ENCODE assay signal across 30 cellular contexts in the genomic region with DNA sequence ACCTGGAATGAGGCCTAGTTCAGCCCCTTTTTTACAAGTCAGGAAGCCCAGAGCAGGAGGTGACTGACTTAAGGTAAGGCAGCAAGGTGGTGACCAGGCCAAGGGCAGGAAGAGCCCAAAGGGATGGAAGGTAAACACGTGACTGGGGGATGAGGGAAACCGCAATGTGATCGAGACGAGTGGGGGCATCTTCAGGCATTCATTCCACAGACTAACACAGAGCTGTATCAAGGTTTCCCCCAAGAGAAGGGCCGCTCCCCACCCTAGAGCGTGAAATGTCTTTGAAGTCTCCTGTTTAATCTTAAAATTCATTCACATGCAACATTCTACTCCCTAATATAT.
DNase-seq lines count a peak whose midpoint lies in the region; ATAC-seq, FAIRE-seq and TF ChIP-seq lines count a peak whose summit lies in the region.
"Had no signal": no experiment of that assay in that cellular context is flagged by ENCODE, and none has a peak within 500 bp of the region (broad histone marks: within the 10 kb centered on the region; RNA-seq: fewer than 3 reads in every experiment).

No MANE protein-coding gene starts in this region.

- no peaks in the 10 kb centered on the region for H3K79me2 ChIP-seq in HepG2 (ENCODE audit: insufficient read depth, low read length)

- H3K4me2 ChIP-seq in HepG2 (ENCODE audit: low read depth, low read length) = no peak overlapping the region

- H3K9me3 ChIP-seq in HepG2 (ENCODE audit: low read length) (no peaks in the 10 kb centered on the region), right lobe of liver (no peaks in the 10 kb centered on the region)
- H3K9me3 ChIP-seq: HAP-1, Peyer's patch, thoracic aorta had no signal

- in situ Hi-C loops in HepG2 (cut with HindIII; ENCODE audit: extremely low pct_ligation_motif_present, low pct_unique_long_range_greater_than_20kb) = no loop called here

- no peaks in the 10 kb centered on the region for H3K36me3 ChIP-seq in HepG2 (replicated peaks in 1 of 2; ENCODE audit: control insufficient read depth in 1 of 2, insufficient read depth in 2 of 2, low read length in 2 of 2)
- H3K36me3 ChIP-seq in right lobe of liver = no peaks in the 10 kb centered on the region
- H3K36me3 ChIP-seq: HAP-1, Peyer's patch, thoracic aorta had no signal

- TF ChIP-seq EP300 in HepG2 (IDR thresholded peaks at IDR 0.05; ENCODE audit: low read depth in 2 of 2, low read length in 2 of 2) (no peak), HepG2 (CRISPR knock-in tag; IDR thresholded peaks at IDR 0.05; ENCODE audit: borderline replicate concordance) (no peak)

- no peak overlapping the region for H3K9ac ChIP-seq in HepG2 (ENCODE audit: insufficient read depth, low read depth, low read length)

- no peak overlapping the region for H3K27ac ChIP-seq in HepG2 (ENCODE audit: extremely low read length, insufficient read depth, low read length)
- no peak overlapping the region for H3K27ac ChIP-seq in right lobe of liver
- H3K27ac ChIP-seq: Peyer's patch, thoracic aorta had no signal

- H3K9me3 Mint-ChIP-seq in activated T-helper 17 cell treated with anti-CD3 and anti-CD28 coated beads, Interleukin-2, amount 50 U/mL, for 72 hours = no peaks in the 10 kb centered on the region
- no peaks in the 10 kb centered on the region for H3K9me3 Mint-ChIP-seq in nephron progenitor cell
- no peaks in the 10 kb centered on the region for H3K9me3 Mint-ChIP-seq in activated CD8-positive, alpha-beta T cell treated with anti-CD3 and anti-CD28 coated beads, Interleukin-2, amount 10 ng/mL, durations not matched to agents 7 days and 5 days (ENCODE audit: insufficient read depth)
- H3K9me3 Mint-ChIP-seq: CD4-positive, alpha-beta T cell; central memory CD8-positive, alpha-beta T cell; dendritic cell treated with granulocyte-macrophage colony-stimulating factor and Interleukin-4, amounts not matched to agents 40 ng/mL and 50 ng/mL, for 4 days had no signal

- no peak for ATAC-seq in HepG2
- ATAC-seq in right lobe of liver = no peak
- ATAC-seq in activated T-helper 17 cell treated with anti-CD3 and anti-CD28 coated beads, Interleukin-2, amount 50 U/mL, for 72 hours (replicated peaks) = no peak
- no peak for ATAC-seq in HG03097 (IDR thresholded peaks at IDR 0.05; ENCODE audit: low FRiP score, unreplicated experiment)
- no peak for ATAC-seq in GM19395 (IDR thresholded peaks at IDR 0.05; ENCODE audit: unreplicated experiment)
- no peak for ATAC-seq in activated CD8-positive, alpha-beta T cell treated with anti-CD3 and anti-CD28 coated beads, Interleukin-2, amount 10 ng/mL, durations not matched to agents 7 days and 5 days
- ATAC-seq: naive thymus-derived CD4-positive, alpha-beta T cell; stimulated activated naive CD8-positive, alpha-beta T cell treated with anti-CD3 and anti-CD28 coated beads, Interleukin-15, Interleukin-2, amounts not matched to agents 100 U/mL and 50 U/mL, for 24 hours had no signal

- WGBS in HepG2 (ENCODE audit: low lambda C conversion rate) = 53% methylated on average over 6 of the region's 6 CpGs
- WGBS in right lobe of liver (ENCODE audit: insufficient coverage, low coverage, low lambda C conversion rate, missing lambda C conversion rate) = 70% methylated on average over 4 of the region's 6 CpGs

- no peak for TF ChIP-seq CTCF in HepG2 (CRISPR knock-in tag; IDR thresholded peaks at IDR 0.05)
- TF ChIP-seq CTCF in right lobe of liver (IDR thresholded peaks at IDR 0.05) = no peak
- TF ChIP-seq CTCF in nephron progenitor cell (IDR thresholded peaks at IDR 0.05) = no peak

- POLR2A ChIA-PET in HepG2 (lab: Yijun Ruan, JAX) = interaction anchor here (2.3 to 2.9 kb wide), 2 partner anchors 8 to 10 kb away, joined by 8 to 9 read pairs; no protein-coding TSS in a partner anchor
- POLR2A ChIA-PET in activated CD8-positive, alpha-beta T cell treated with anti-CD3 and anti-CD28 coated beads, Interleukin-2, amount 10 ng/mL, durations not matched to agents 7 days and 5 days (lab: Charles Lee) = no interaction called here

- peaks cover 78% of the 10 kb centered on the region for H3K4me1 ChIP-seq in HepG2 (ENCODE audit: insufficient read depth, low read length)
- H3K4me1 ChIP-seq in right lobe of liver = peaks cover 0 to 7% (median 0%) of the 10 kb centered on the region in 4 donors
- H3K4me1 ChIP-seq: HAP-1 had no signal

- H3K4me1 Mint-ChIP-seq in activated T-helper 17 cell treated with anti-CD3 and anti-CD28 coated beads, Interleukin-2, amount 50 U/mL, for 72 hours = peaks cover 5% of the 10 kb centered on the region
- peaks cover 36% of the 10 kb centered on the region for H3K4me1 Mint-ChIP-seq in nephron progenitor cell
- peaks cover 21% of the 10 kb centered on the region for H3K4me1 Mint-ChIP-seq in activated CD8-positive, alpha-beta T cell treated with anti-CD3 and anti-CD28 coated beads, Interleukin-2, amount 10 ng/mL, durations not matched to agents 7 days and 5 days (ENCODE audit: low read depth)
- H3K4me1 Mint-ChIP-seq: central memory CD8-positive, alpha-beta T cell had no signal

- no peaks in the 10 kb centered on the region for H4K20me1 ChIP-seq in HepG2 (ENCODE audit: insufficient read depth, low read length)

- TF ChIP-seq RAD21 in HepG2 (CRISPR knock-in tag; IDR thresholded peaks at IDR 0.05) = no peak

- H3K27me3 ChIP-seq in HepG2 (ENCODE audit: control insufficient read depth in 1 of 2, insufficient read depth in 2 of 2, low read length in 2 of 2) (no peaks in the 10 kb centered on the region), right lobe of liver (no peaks in the 10 kb centered on the region)
- H3K27me3 ChIP-seq: Peyer's patch had no signal

- H3K4me3 ChIP-seq in HepG2 (replicated peaks in 1 of 3; ENCODE audit: insufficient read depth in 1 of 3, low read depth in 2 of 3, low read length in 3 of 3) (no peak overlapping the region), right lobe of liver (no peak overlapping the region)
- H3K4me3 ChIP-seq: GM12878, HAP-1, Peyer's patch, thoracic aorta had no signal

- H2AFZ ChIP-seq in HepG2 (ENCODE audit: low read length) = no peak overlapping the region

- H3K27me3 Mint-ChIP-seq in activated T-helper 17 cell treated with anti-CD3 and anti-CD28 coated beads, Interleukin-2, amount 50 U/mL, for 72 hours = no peaks in the 10 kb centered on the region
- peaks cover 9% of the 10 kb centered on the region for H3K27me3 Mint-ChIP-seq in nephron progenitor cell (ENCODE audit: low read depth, poor library complexity)
- peaks cover 3% of the 10 kb centered on the region for H3K27me3 Mint-ChIP-seq in activated CD8-positive, alpha-beta T cell treated with anti-CD3 and anti-CD28 coated beads, Interleukin-2, amount 10 ng/mL, durations not matched to agents 7 days and 5 days (ENCODE audit: low read depth)
- H3K27me3 Mint-ChIP-seq: activated CD4-positive, alpha-beta T cell treated with anti-CD3 and anti-CD28 coated beads for 36 hours; CD4-positive, alpha-beta T cell; central memory CD8-positive, alpha-beta T cell; naive thymus-derived CD4-positive, alpha-beta T cell had no signal

- CTCF ChIA-PET in HepG2 (lab: Yijun Ruan, JAX; ENCODE audit: low intra/inter-chr PET ratio, low total read pairs) = no interaction called here
- CTCF ChIA-PET in activated CD8-positive, alpha-beta T cell treated with anti-CD3 and anti-CD28 coated beads, Interleukin-2, amount 10 ng/mL, durations not matched to agents 7 days and 5 days (lab: Charles Lee) = no interaction called here

- H3K4me3 Mint-ChIP-seq in activated T-helper 17 cell treated with anti-CD3 and anti-CD28 coated beads, Interleukin-2, amount 50 U/mL, for 72 hours = no peak overlapping the region
- no peak overlapping the region for H3K4me3 Mint-ChIP-seq in nephron progenitor cell
- H3K4me3 Mint-ChIP-seq in activated CD8-positive, alpha-beta T cell treated with anti-CD3 and anti-CD28 coated beads, Interleukin-2, amount 10 ng/mL, durations not matched to agents 7 days and 5 days = no peak overlapping the region
- H3K4me3 Mint-ChIP-seq: activated CD4-positive, alpha-beta T cell treated with anti-CD3 and anti-CD28 coated beads for 36 hours; CD4-positive, alpha-beta T cell; central memory CD8-positive, alpha-beta T cell; dendritic cell treated with granulocyte-macrophage colony-stimulating factor and Interleukin-4, amounts not matched to agents 40 ng/mL and 50 ng/mL, for 4 days; naive thymus-derived CD4-positive, alpha-beta T cell had no signal

- no TSS peak for BruUV-seq in HepG2 (replicated peaks; lab: Mats Ljungman, UMichigan)

- no peak for FAIRE-seq in HepG2 (lab: Jason Lieb, UNC)
- FAIRE-seq: GM12878, kidney had no signal

- intact Hi-C loops in HepG2 (cut with micrococcal nuclease; ENCODE audit: unreplicated experiment) (no loop called here), right lobe of liver (cut with DNase I) (no loop called here)

- no peak for DNase-seq in HepG2 (ENCODE audit: low spot score)
- no peak for DNase-seq in right lobe of liver
- DNase-seq in nephron progenitor cell = no peak
- no peak for DNase-seq in activated CD8-positive, alpha-beta T cell treated with anti-CD3 and anti-CD28 coated beads, Interleukin-2, amount 10 ng/mL, durations not matched to agents 7 days and 5 days
- DNase-seq in T-helper 2 cell = no peak
- DNase-seq: activated CD8-positive, alpha-beta memory T cell treated with anti-CD3 and anti-CD28 coated beads for 24 hours; activated gamma-delta T cell treated with Interleukin-2 at 50 U/mL for 16 hours; activated T-cell treated with anti-CD3 and anti-CD28 coated beads for 4 hours; CD4-positive, alpha-beta T cell; foreskin fibroblast; head of caudate nucleus; left ventricle myocardium superior; naive thymus-derived CD4-positive, alpha-beta T cell; NCI-H146; NCI-H2107; NCI-H345; Peyer's patch; SIG-M5; stimulated activated naive CD8-positive, alpha-beta T cell treated with anti-CD3 and anti-CD28 coated beads, Interleukin-15, Interleukin-2, amounts not matched to agents 100 U/mL and 50 U/mL, for 24 hours; T-helper 9 cell had no signal

- peak overlapping the region; percentile 80 for H3K27ac Mint-ChIP-seq in activated T-helper 17 cell treated with anti-CD3 and anti-CD28 coated beads, Interleukin-2, amount 50 U/mL, for 72 hours
- peak overlapping the region; percentile 66 for H3K27ac Mint-ChIP-seq in nephron progenitor cell
- no peak overlapping the region for H3K27ac Mint-ChIP-seq in activated CD8-positive, alpha-beta T cell treated with anti-CD3 and anti-CD28 coated beads, Interleukin-2, amount 10 ng/mL, durations not matched to agents 7 days and 5 days
- H3K27ac Mint-ChIP-seq: activated CD4-positive, alpha-beta T cell treated with anti-CD3 and anti-CD28 coated beads for 36 hours; CD4-positive, alpha-beta T cell; dendritic cell treated with granulocyte-macrophage colony-stimulating factor and Interleukin-4, amounts not matched to agents 40 ng/mL and 50 ng/mL, for 4 days had no signal

- no peak for TF ChIP-seq POLR2A in HepG2 (IDR thresholded peaks at IDR 0.05; ENCODE audit: insufficient read depth in 1 of 2, low read depth in 2 of 2, low read length in 2 of 2)
- TF ChIP-seq POLR2A in right lobe of liver (IDR thresholded peaks at IDR 0.05) = no peak

- H3K36me3 Mint-ChIP-seq in activated T-helper 17 cell treated with anti-CD3 and anti-CD28 coated beads, Interleukin-2, amount 50 U/mL, for 72 hours (ENCODE audit: low read depth) = no peaks in the 10 kb centered on the region
- H3K36me3 Mint-ChIP-seq in nephron progenitor cell (ENCODE audit: low read depth) = no peaks in the 10 kb centered on the region
- no peaks in the 10 kb centered on the region for H3K36me3 Mint-ChIP-seq in activated CD8-positive, alpha-beta T cell treated with anti-CD3 and anti-CD28 coated beads, Interleukin-2, amount 10 ng/mL, durations not matched to agents 7 days and 5 days (ENCODE audit: low read depth)
- H3K36me3 Mint-ChIP-seq: naive thymus-derived CD4-positive, alpha-beta T cell had no signal
